1 cellular context compared by ENCODE assay signal in the genomic region with DNA sequence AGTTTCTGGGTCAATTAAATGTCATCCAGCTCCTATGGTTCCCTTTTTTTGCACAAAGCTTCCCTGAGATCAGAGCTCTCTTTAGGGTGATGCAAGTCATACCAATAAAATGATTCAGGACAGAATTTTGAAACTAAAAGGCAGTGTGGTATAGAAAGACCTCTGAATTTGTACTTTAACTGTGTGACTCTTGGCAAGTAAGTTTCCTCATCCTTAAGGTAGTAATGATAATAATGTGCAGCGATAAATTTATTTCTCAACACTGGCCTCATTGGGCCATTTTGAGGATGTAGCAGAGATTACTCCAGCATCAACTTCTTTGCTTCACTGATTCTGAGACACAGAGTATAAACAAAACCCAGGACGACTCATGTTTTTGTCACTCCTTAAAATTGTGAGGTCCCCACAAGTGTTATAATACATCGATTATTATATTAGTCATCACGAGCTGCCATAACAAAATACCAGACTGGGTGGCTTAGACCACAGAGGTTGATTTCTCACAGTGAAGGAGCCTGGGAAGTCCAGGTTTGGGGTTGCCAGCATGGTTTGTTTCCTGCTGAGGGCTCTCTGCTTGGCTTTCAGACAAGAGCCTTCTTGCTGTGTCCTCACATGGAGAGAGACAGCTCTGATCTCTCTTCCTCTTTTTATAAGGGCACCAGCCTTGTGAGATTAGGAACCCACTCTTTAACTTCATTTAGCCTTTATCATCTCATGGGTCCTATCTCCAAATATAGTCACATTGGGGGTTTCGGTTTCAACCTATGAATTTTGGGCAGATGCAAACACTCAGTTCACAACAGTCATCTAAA.
TF ChIP-seq lines count a peak whose summit lies in the region.

No MANE protein-coding gene starts in this region.

TF ChIP-seq in GM12878, 131 proteins besides CTCF, POLR2A, EP300 and RAD21 (continued from another document and continues in another):
- TF ChIP-seq, protein P1, sequence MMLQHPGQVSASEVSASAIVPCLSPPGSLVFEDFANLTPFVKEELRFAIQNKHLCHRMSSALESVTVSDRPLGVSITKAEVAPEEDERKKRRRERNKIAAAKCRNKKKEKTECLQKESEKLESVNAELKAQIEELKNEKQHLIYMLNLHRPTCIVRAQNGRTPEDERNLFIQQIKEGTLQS (IDR thresholded peaks at IDR 0.05; ENCODE audit: borderline replicate concordance, extremely low read depth, low read depth, low read length), result no peak
- no peak for TF ChIP-seq SMC3 (IDR thresholded peaks at IDR 0.05; ENCODE audit: borderline replicate concordance, low read length)
- no peak for TF ChIP-seq SMAD1 (IDR thresholded peaks at IDR 0.05; ENCODE audit: low read depth, partially characterized antibody)
- no peak for TF ChIP-seq SP1 (IDR thresholded peaks at IDR 0.05; ENCODE audit: low read depth, low read length)
- no peak for TF ChIP-seq CREB1 (IDR thresholded peaks at IDR 0.05; ENCODE audit: low read depth)
- TF ChIP-seq, protein P2, sequence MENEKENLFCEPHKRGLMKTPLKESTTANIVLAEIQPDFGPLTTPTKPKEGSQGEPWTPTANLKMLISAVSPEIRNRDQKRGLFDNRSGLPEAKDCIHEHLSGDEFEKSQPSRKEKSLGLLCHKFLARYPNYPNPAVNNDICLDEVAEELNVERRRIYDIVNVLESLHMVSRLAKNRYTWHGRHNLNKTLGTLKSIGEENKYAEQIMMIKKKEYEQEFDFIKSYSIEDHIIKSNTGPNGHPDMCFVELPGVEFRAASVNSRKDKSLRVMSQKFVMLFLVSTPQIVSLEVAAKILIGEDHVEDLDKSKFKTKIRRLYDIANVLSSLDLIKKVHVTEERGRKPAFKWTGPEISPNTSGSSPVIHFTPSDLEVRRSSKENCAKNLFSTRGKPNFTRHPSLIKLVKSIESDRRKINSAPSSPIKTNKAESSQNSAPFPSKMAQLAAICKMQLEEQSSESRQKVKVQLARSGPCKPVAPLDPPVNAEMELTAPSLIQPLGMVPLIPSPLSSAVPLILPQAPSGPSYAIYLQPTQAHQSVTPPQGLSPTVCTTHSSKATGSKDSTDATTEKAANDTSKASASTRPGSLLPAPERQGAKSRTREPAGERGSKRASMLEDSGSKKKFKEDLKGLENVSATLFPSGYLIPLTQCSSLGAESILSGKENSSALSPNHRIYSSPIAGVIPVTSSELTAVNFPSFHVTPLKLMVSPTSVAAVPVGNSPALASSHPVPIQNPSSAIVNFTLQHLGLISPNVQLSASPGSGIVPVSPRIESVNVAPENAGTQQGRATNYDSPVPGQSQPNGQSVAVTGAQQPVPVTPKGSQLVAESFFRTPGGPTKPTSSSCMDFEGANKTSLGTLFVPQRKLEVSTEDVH (IDR thresholded peaks at IDR 0.05; ENCODE audit: low read depth, partially characterized antibody), result no peak
- TF ChIP-seq ESRRA (IDR thresholded peaks at IDR 0.05; ENCODE audit: low read length), result no peak
- no peak for TF ChIP-seq ZNF274 (IDR thresholded peaks at IDR 0.05; ENCODE audit: insufficient read depth, insufficient read length)
- no peak for TF ChIP-seq LARP7 (IDR thresholded peaks at IDR 0.05)
- no peak for TF ChIP-seq BACH1 (IDR thresholded peaks at IDR 0.05; ENCODE audit: borderline replicate concordance)
- TF ChIP-seq MEF2A (IDR thresholded peaks at IDR 0.05; ENCODE audit: insufficient read depth, low read depth, low read length), result peak; percentile 93
- TF ChIP-seq STAT3 (IDR thresholded peaks at IDR 0.05; ENCODE audit: low read depth, low read length), result no peak
- no peak for TF ChIP-seq STAT1 (conservative IDR thresholded peaks at IDR 0.05)
- TF ChIP-seq PRDM15 (CRISPR knock-in tag; IDR thresholded peaks at IDR 0.05), result no peak
- TF ChIP-seq, protein P3, sequence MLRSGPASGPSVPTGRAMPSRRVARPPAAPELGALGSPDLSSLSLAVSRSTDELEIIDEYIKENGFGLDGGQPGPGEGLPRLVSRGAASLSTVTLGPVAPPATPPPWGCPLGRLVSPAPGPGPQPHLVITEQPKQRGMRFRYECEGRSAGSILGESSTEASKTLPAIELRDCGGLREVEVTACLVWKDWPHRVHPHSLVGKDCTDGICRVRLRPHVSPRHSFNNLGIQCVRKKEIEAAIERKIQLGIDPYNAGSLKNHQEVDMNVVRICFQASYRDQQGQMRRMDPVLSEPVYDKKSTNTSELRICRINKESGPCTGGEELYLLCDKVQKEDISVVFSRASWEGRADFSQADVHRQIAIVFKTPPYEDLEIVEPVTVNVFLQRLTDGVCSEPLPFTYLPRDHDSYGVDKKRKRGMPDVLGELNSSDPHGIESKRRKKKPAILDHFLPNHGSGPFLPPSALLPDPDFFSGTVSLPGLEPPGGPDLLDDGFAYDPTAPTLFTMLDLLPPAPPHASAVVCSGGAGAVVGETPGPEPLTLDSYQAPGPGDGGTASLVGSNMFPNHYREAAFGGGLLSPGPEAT (IDR thresholded peaks at IDR 0.05; ENCODE audit: low read depth), result no peak
- TF ChIP-seq SPI1 (IDR thresholded peaks at IDR 0.05; ENCODE audit: borderline replicate concordance, insufficient read depth, low read depth, low read length), result peak; percentile 95
- no peak for TF ChIP-seq SMARCA5 (IDR thresholded peaks at IDR 0.05)
- peak; percentile 78; the same call in 1 of the 2 replicates for TF ChIP-seq IRF4 (IDR thresholded peaks at IDR 0.05; ENCODE audit: low read depth, low read length)
- peak; percentile 42; the same call in 1 of the 2 replicates for TF ChIP-seq GABPA (IDR thresholded peaks at IDR 0.05; ENCODE audit: low read depth)
- no peak for TF ChIP-seq SIN3A (IDR thresholded peaks at IDR 0.05; ENCODE audit: low read depth, low read length)
- no peak; a peak in 1 of 4 replicates for TF ChIP-seq ETV6 (conservative IDR thresholded peaks at IDR 0.05 in 1 of 2, IDR thresholded peaks at IDR 0.05 in 1 of 2; ENCODE audit: borderline replicate concordance in 1 of 2, low read depth in 1 of 2)
- TF ChIP-seq TCF12 (IDR thresholded peaks at IDR 0.05; ENCODE audit: low read depth, low read length), result peak; percentile 66
- TF ChIP-seq CBX3 (IDR thresholded peaks at IDR 0.05; ENCODE audit: borderline replicate concordance, low read depth), result no peak
- TF ChIP-seq CEBPB (IDR thresholded peaks at IDR 0.05; ENCODE audit: borderline replicate concordance in 1 of 2, low read depth in 2 of 2, low read length in 2 of 2), result no peak
- no peak for TF ChIP-seq NFXL1 (IDR thresholded peaks at IDR 0.05; ENCODE audit: borderline replicate concordance)
- TF ChIP-seq ZNF24 (IDR thresholded peaks at IDR 0.05), result no peak
- no peak for TF ChIP-seq YY1 (IDR thresholded peaks at IDR 0.05; ENCODE audit: low read depth, low read length)
- TF ChIP-seq TAF1 (IDR thresholded peaks at IDR 0.05; ENCODE audit: borderline replicate concordance, low read depth, low read length), result no peak
- TF ChIP-seq SUZ12 (IDR thresholded peaks at IDR 0.05; ENCODE audit: unreplicated experiment), result no peak
- TF ChIP-seq SIX5 (IDR thresholded peaks at IDR 0.05; ENCODE audit: low read depth, low read length, severe bottlenecking), result no peak
- TF ChIP-seq RCOR1 (conservative IDR thresholded peaks at IDR 0.05; ENCODE audit: low read depth, low read length), result no peak
- TF ChIP-seq, protein P4, sequence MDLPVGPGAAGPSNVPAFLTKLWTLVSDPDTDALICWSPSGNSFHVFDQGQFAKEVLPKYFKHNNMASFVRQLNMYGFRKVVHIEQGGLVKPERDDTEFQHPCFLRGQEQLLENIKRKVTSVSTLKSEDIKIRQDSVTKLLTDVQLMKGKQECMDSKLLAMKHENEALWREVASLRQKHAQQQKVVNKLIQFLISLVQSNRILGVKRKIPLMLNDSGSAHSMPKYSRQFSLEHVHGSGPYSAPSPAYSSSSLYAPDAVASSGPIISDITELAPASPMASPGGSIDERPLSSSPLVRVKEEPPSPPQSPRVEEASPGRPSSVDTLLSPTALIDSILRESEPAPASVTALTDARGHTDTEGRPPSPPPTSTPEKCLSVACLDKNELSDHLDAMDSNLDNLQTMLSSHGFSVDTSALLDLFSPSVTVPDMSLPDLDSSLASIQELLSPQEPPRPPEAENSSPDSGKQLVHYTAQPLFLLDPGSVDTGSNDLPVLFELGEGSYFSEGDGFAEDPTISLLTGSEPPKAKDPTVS (IDR thresholded peaks at IDR 0.05; ENCODE audit: low read depth, low read length), result no peak
- TF ChIP-seq, protein P5, sequence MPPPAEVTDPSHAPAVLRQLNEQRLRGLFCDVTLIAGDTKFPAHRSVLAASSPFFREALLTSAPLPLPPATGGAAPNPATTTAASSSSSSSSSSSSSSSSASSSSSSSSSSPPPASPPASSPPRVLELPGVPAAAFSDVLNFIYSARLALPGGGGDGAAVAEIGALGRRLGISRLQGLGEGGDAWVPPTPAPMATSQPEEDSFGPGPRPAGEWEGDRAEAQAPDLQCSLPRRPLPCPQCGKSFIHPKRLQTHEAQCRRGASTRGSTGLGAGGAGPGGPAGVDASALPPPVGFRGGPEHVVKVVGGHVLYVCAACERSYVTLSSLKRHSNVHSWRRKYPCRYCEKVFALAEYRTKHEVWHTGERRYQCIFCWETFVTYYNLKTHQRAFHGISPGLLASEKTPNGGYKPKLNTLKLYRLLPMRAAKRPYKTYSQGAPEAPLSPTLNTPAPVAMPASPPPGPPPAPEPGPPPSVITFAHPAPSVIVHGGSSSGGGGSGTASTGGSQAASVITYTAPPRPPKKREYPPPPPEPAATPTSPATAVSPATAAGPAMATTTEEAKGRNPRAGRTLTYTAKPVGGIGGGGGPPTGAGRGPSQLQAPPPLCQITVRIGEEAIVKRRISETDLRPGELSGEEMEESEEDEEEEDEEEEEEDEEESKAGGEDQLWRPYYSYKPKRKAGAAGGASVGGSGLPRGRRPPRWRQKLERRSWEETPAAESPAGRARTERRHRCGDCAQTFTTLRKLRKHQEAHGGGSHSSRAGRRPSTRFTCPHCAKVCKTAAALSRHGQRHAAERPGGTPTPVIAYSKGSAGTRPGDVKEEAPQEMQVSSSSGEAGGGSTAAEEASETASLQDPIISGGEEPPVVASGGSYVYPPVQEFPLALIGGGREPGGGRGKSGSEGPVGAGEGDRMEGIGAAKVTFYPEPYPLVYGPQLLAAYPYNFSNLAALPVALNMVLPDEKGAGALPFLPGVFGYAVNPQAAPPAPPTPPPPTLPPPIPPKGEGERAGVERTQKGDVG (CRISPR knock-in tag; IDR thresholded peaks at IDR 0.05), result no peak
- TF ChIP-seq, protein P6, sequence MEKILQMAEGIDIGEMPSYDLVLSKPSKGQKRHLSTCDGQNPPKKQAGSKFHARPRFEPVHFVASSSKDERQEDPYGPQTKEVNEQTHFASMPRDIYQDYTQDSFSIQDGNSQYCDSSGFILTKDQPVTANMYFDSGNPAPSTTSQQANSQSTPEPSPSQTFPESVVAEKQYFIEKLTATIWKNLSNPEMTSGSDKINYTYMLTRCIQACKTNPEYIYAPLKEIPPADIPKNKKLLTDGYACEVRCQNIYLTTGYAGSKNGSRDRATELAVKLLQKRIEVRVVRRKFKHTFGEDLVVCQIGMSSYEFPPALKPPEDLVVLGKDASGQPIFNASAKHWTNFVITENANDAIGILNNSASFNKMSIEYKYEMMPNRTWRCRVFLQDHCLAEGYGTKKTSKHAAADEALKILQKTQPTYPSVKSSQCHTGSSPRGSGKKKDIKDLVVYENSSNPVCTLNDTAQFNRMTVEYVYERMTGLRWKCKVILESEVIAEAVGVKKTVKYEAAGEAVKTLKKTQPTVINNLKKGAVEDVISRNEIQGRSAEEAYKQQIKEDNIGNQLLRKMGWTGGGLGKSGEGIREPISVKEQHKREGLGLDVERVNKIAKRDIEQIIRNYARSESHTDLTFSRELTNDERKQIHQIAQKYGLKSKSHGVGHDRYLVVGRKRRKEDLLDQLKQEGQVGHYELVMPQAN (conservative IDR thresholded peaks at IDR 0.05), result no peak
- no peak for TF ChIP-seq EGR1 (IDR thresholded peaks at IDR 0.05; ENCODE audit: borderline replicate concordance in 1 of 2, low read depth in 2 of 2, low read length in 2 of 2)
